Comparison of ENCODE assay signal across 2 cellular contexts in the genomic region with DNA sequence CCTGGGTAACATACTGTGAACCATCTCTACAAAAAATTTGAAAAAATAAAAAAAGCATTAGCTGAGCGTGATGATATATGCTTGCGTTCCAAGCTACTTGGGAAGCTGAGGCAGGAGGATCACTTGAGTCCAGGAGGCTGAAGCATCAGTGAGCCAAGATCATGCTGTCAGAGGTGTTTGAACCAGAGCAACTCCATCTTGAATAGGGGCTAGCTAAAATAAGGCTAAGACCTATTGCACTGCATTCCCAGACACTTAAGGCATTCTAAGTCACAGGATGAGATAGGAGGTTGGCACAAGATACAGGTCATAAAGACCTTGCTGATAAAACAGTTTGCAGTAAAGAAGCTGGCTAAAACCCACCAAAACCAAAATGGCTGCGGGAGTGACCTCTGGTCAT. TPM values are rescaled to one million over a fixed set of nuclear protein-coding genes. Genes with fewer than 3 reads are reported as not detected.
"Had no signal": no experiment of that assay in that cellular context is flagged by ENCODE, and none has a peak within 500 bp of the region (broad histone marks: within the 10 kb centered on the region; RNA-seq: fewer than 3 reads in every experiment).

No MANE protein-coding gene starts in this region.

RNA-seq across cellular contexts. Expression of a gene that starts 58.5 kb away (rescaled TPM):
- total RNA-seq: G401, GM12878 had no signal
- polyA plus RNA-seq: GM12878 had no signal
